Comparison of ENCODE assay signal across 8 cellular contexts in the genomic region with DNA sequence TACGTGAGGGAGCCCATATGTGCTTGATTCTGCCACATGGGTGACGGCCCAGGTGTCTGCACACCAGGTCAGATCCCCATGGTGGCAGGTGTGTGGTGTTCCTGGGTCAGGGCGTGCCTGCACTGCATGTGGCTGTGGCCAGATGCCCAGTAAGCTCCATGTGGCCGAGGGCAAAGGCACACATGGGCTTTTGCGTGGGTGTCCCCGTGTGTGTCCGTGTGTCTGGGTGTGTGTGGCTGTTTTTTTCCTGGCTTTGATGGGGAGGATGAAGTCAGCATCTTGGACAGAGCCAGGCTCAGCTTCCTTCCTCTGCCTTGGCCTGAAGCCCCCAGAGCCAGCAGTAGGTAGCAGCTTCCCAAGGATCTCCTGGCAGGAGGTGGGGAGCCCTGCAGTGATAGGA. TPM values are rescaled to one million over a fixed set of nuclear protein-coding genes. Genes with fewer than 3 reads are reported as not detected.
DNase-seq lines count a peak whose midpoint lies in the region; TF ChIP-seq lines count a peak whose summit lies in the region.
"Had no signal": no experiment of that assay in that cellular context is flagged by ENCODE, and none has a peak within 500 bp of the region (broad histone marks: within the 10 kb centered on the region; RNA-seq: fewer than 3 reads in every experiment).

No MANE protein-coding gene starts in this region.

- H3K27me3 ChIP-seq in esophagus squamous epithelium (peaks cover 0 to 6% (median 0%) of the 10 kb centered on the region in 4 donors), suprapubic skin (no peaks in the 10 kb centered on the region), prostate gland (replicated peaks; ENCODE audit: insufficient read depth) (no peaks in the 10 kb centered on the region)

- TF ChIP-seq CTCF in esophagus squamous epithelium (IDR thresholded peaks at IDR 0.05): no peak
- TF ChIP-seq CTCF in suprapubic skin (IDR thresholded peaks at IDR 0.05): no peak
- no peak for TF ChIP-seq CTCF in prostate gland (IDR thresholded peaks at IDR 0.05)

- 16 to 49% methylated on average over 4 to 7 of the region's 7 CpGs for WGBS in esophagus squamous epithelium, 2 donors
- WGBS in suprapubic skin: 67% methylated on average over 1 of the region's 7 CpGs
- 53% methylated on average over 7 of the region's 7 CpGs for WGBS in prostate gland

- no peaks in the 10 kb centered on the region for H3K9me3 ChIP-seq in esophagus squamous epithelium
- no peaks in the 10 kb centered on the region for H3K9me3 ChIP-seq in suprapubic skin
- H3K9me3 ChIP-seq in prostate gland: no peaks in the 10 kb centered on the region

- intact Hi-C loops in esophagus squamous epithelium (cut with DNase I): no loop called here
- intact Hi-C loops in activated T-helper 2 cell treated with anti-CD3 and anti-CD28 coated beads, Interferon-gamma antibody, Interleukin-2, Interleukin-4, amounts not matched to agents 10 μg/mL and 5 μg/mL and 100 μg/mL, durations not matched to agents 14 hours and 24 hours and 36 hours (cut with micrococcal nuclease): no loop called here
- intact Hi-C loops in prostate gland (cut with DNase I): no loop called here

- H3K36me3 ChIP-seq in esophagus squamous epithelium (peaks cover 0 to 15% (median 2%) of the 10 kb centered on the region in 3 donors), suprapubic skin (peaks cover 3% of the 10 kb centered on the region), prostate gland (peaks cover 0 to under 1% of the 10 kb centered on the region in 2 donors)

- peaks cover 13% of the 10 kb centered on the region for H3K27me3 Mint-ChIP-seq in activated T-helper 2 cell treated with anti-CD3 and anti-CD28 coated beads, Interferon-gamma antibody, Interleukin-2, Interleukin-4, amounts not matched to agents 10 μg/mL and 5 μg/mL and 100 μg/mL, durations not matched to agents 14 hours and 24 hours and 36 hours (ENCODE audit: low read depth)

- no peak overlapping the region for H3K4me3 Mint-ChIP-seq in activated T-helper 2 cell treated with anti-CD3 and anti-CD28 coated beads, Interferon-gamma antibody, Interleukin-2, Interleukin-4, amounts not matched to agents 10 μg/mL and 5 μg/mL and 100 μg/mL, durations not matched to agents 14 hours and 24 hours and 36 hours (ENCODE audit: low read depth)
- H3K4me3 Mint-ChIP-seq: effector memory CD8-positive, alpha-beta T cell; H9 had no signal

- no peaks in the 10 kb centered on the region for H3K9me3 Mint-ChIP-seq in activated T-helper 2 cell treated with anti-CD3 and anti-CD28 coated beads, Interferon-gamma antibody, Interleukin-2, Interleukin-4, amounts not matched to agents 10 μg/mL and 5 μg/mL and 100 μg/mL, durations not matched to agents 14 hours and 24 hours and 36 hours
- H3K9me3 Mint-ChIP-seq: effector memory CD8-positive, alpha-beta T cell; H9 had no signal

- H3K4me3 ChIP-seq in esophagus squamous epithelium (no peak overlapping the region), suprapubic skin (peak overlapping the region; percentile 45), prostate gland (no peak overlapping the region)

- H3K27ac ChIP-seq in esophagus squamous epithelium: peak overlapping the region; percentile 69 to 89 (median 85)
- H3K27ac ChIP-seq in suprapubic skin: peak overlapping the region; percentile 92
- H3K27ac ChIP-seq in prostate gland: peak overlapping the region in 1 of 2 donors; percentile 35

- TF ChIP-seq POLR2A in esophagus squamous epithelium (IDR thresholded peaks at IDR 0.05): no peak
- TF ChIP-seq POLR2A in suprapubic skin (IDR thresholded peaks at IDR 0.05): no peak
- TF ChIP-seq POLR2A in prostate gland (IDR thresholded peaks at IDR 0.05): no peak

- H3K4me1 Mint-ChIP-seq in activated T-helper 2 cell treated with anti-CD3 and anti-CD28 coated beads, Interferon-gamma antibody, Interleukin-2, Interleukin-4, amounts not matched to agents 10 μg/mL and 5 μg/mL and 100 μg/mL, durations not matched to agents 14 hours and 24 hours and 36 hours (ENCODE audit: low read depth): peaks cover 1% of the 10 kb centered on the region

- no peak for DNase-seq in esophagus squamous epithelium (lab: John Stamatoyannopoulos, UW)
- no peak for DNase-seq in suprapubic skin (ENCODE audit: low spot score in 2 of 2)
- DNase-seq in activated T-helper 2 cell treated with anti-CD3 and anti-CD28 coated beads, Interferon-gamma antibody, Interleukin-2, Interleukin-4, amounts not matched to agents 10 μg/mL and 5 μg/mL and 100 μg/mL, durations not matched to agents 14 hours and 24 hours and 36 hours (ENCODE audit: low spot score): no peak
- no peak for DNase-seq in prostate gland (ENCODE audit: low spot score)
- DNase-seq: DMS153; effector memory CD8-positive, alpha-beta T cell; H9; NCI-H1417 had no signal

- H3K4me1 ChIP-seq in esophagus squamous epithelium (peaks cover 29 to 95% (median 60%) of the 10 kb centered on the region in 3 donors), suprapubic skin (peaks cover 84% of the 10 kb centered on the region), prostate gland (replicated peaks) (peaks cover 12% of the 10 kb centered on the region)

- no peak for TF ChIP-seq EP300 in suprapubic skin (IDR thresholded peaks at IDR 0.05)

- H3K36me3 Mint-ChIP-seq in activated T-helper 2 cell treated with anti-CD3 and anti-CD28 coated beads, Interferon-gamma antibody, Interleukin-2, Interleukin-4, amounts not matched to agents 10 μg/mL and 5 μg/mL and 100 μg/mL, durations not matched to agents 14 hours and 24 hours and 36 hours (ENCODE audit: low read depth): peaks cover 16% of the 10 kb centered on the region

- no peak overlapping the region for H3K27ac Mint-ChIP-seq in activated T-helper 2 cell treated with anti-CD3 and anti-CD28 coated beads, Interferon-gamma antibody, Interleukin-2, Interleukin-4, amounts not matched to agents 10 μg/mL and 5 μg/mL and 100 μg/mL, durations not matched to agents 14 hours and 24 hours and 36 hours

RNA-seq across cellular contexts. Expression of a gene that starts 1.5 kb away (rescaled TPM):
- 100 to 1,000 TPM in 1 of 4 donors, 10 to 100 TPM in 3; 10.5 to 102 (median 31.0) TPM for total RNA-seq in esophagus squamous epithelium
- total RNA-seq in suprapubic skin: 10 to 100 TPM; 25.7 to 52.5 (median 40.2) TPM
- total RNA-seq in activated T-helper 2 cell treated with anti-CD3 and anti-CD28 coated beads, Interferon-gamma antibody, Interleukin-2, Interleukin-4, amounts not matched to agents 10 μg/mL and 5 μg/mL and 100 μg/mL, durations not matched to agents 14 hours and 24 hours and 36 hours: 4.3 and 5.0 TPM in 2 replicates
- 10 to 100 TPM; 18.5 to 29.1 TPM for total RNA-seq in prostate gland

RNA-seq across cellular contexts. Expression of a gene that starts 17.4 kb away (rescaled TPM):
- total RNA-seq in esophagus squamous epithelium: 10 to 100 TPM; 27.3 to 45.4 (median 30.0) TPM
- 100 to 1,000 TPM in 1 of 4 donors, 10 to 100 TPM in 3; 55.8 to 161 (median 74.0) TPM for total RNA-seq in suprapubic skin
- total RNA-seq in activated T-helper 2 cell treated with anti-CD3 and anti-CD28 coated beads, Interferon-gamma antibody, Interleukin-2, Interleukin-4, amounts not matched to agents 10 μg/mL and 5 μg/mL and 100 μg/mL, durations not matched to agents 14 hours and 24 hours and 36 hours: 86.9 and 91.2 TPM in 2 replicates
- total RNA-seq in prostate gland: 100 to 1,000 TPM in 1 of 2 donors, 10 to 100 TPM in 1; 70.6 to 132 TPM

RNA-seq across cellular contexts. Expression of a gene that starts 19.5 kb away (rescaled TPM):
- total RNA-seq in esophagus squamous epithelium: 10 to 100 TPM in 1 of 4 donors, 1 to 10 TPM in 3; 5.9 to 16.7 (median 6.8) TPM
- total RNA-seq in suprapubic skin: 10 to 100 TPM in 1 of 4 donors, 1 to 10 TPM in 3; 3.5 to 10.6 (median 5.6) TPM
- total RNA-seq in activated T-helper 2 cell treated with anti-CD3 and anti-CD28 coated beads, Interferon-gamma antibody, Interleukin-2, Interleukin-4, amounts not matched to agents 10 μg/mL and 5 μg/mL and 100 μg/mL, durations not matched to agents 14 hours and 24 hours and 36 hours: 5.0 and 5.8 TPM in 2 replicates
- 1 to 10 TPM; 3.6 to 6.9 TPM for total RNA-seq in prostate gland

RNA-seq across cellular contexts. Expression of a gene that starts 41.1 kb away (rescaled TPM):
- total RNA-seq in esophagus squamous epithelium (under 1 TPM in 3 of 4 donors, not detected in 1; 0.35 to 0.87 (median 0.57) TPM), suprapubic skin (1 to 10 TPM in 1 of 4 donors, under 1 TPM in 3; 0.42 to 2.1 (median 0.45) TPM), prostate gland (1 to 10 TPM in 1 of 2 donors, under 1 TPM in 1; 0.64 to 7.2 TPM)
- 0.27 TPM in 1 of 2 replicates, not detected in the other for total RNA-seq in activated T-helper 2 cell treated with anti-CD3 and anti-CD28 coated beads, Interferon-gamma antibody, Interleukin-2, Interleukin-4, amounts not matched to agents 10 μg/mL and 5 μg/mL and 100 μg/mL, durations not matched to agents 14 hours and 24 hours and 36 hours

RNA-seq across cellular contexts. Expression of a gene that starts 43.3 kb away (rescaled TPM):
- total RNA-seq in esophagus squamous epithelium: 100 to 1,000 TPM in 1 of 4 donors, 10 to 100 TPM in 3; 17.3 to 133 (median 23.7) TPM
- 100 to 1,000 TPM in 1 of 4 donors, 10 to 100 TPM in 3; 42.8 to 183 (median 72.2) TPM for total RNA-seq in suprapubic skin
- 11.5 and 12.7 TPM in 2 replicates for total RNA-seq in activated T-helper 2 cell treated with anti-CD3 and anti-CD28 coated beads, Interferon-gamma antibody, Interleukin-2, Interleukin-4, amounts not matched to agents 10 μg/mL and 5 μg/mL and 100 μg/mL, durations not matched to agents 14 hours and 24 hours and 36 hours
- 10 to 100 TPM; 18.6 to 32.9 TPM for total RNA-seq in prostate gland
